Comparison of ENCODE assay signal across 20 cellular contexts in genomic region chr4:14155803-14156202, GRCh38.
"Had no signal": no experiment of that assay in that cellular context is flagged by ENCODE, and none has a peak within 500 bp of the region (broad histone marks: within the 10 kb centered on the region; RNA-seq: fewer than 3 reads in every experiment).

No MANE protein-coding gene starts in this region.

- DNase-seq: activated CD4-positive, alpha-beta T cell treated with anti-CD3 and anti-CD28 coated beads, Interleukin-2, amount 10 ng/mL, durations not matched to agents 7 days and 5 days; activated CD8-positive, alpha-beta T cell treated with anti-CD3 and anti-CD28 coated beads, Interleukin-2, amount 10 ng/mL, durations not matched to agents 7 days and 5 days; activated gamma-delta T cell; activated naive CD4-positive, alpha-beta T cell treated with anti-CD3 and anti-CD28 coated beads, Interleukin-2, amount 50 U/mL, for 16 hours; activated naive CD8-positive, alpha-beta T cell treated with anti-CD3 and anti-CD28 coated beads, Interleukin-2, amount 50 U/mL, for 24 hours; colonic mucosa; endodermal cell; esophagus squamous epithelium; heart right ventricle; stimulated activated CD4-positive, alpha-beta T cell treated with anti-CD3 and anti-CD28 coated beads, Interleukin-4, amount 100 ng/mL, for 4 hours; T-helper 2 cell had no signal

- ATAC-seq: activated CD4-positive, CD25-positive, alpha-beta regulatory T cell treated with anti-CD3 and anti-CD28 coated beads, Interleukin-2, amount 50 U/mL, for 24 hours; activated CD8-positive, alpha-beta T cell treated with anti-CD3 and anti-CD28 coated beads, Interleukin-2, amount 10 ng/mL, durations not matched to agents 7 days and 5 days; activated naive CD8-positive, alpha-beta T cell treated with anti-CD3 and anti-CD28 coated beads, Interleukin-2, amount 50 U/mL, for 24 hours; gastroesophageal sphincter; natural killer cell treated with Interleukin-12 subunit alpha and Interleukin-12 subunit beta and Interleukin-15 and Interleukin-18, amount 100 ng/mL, for 72 hours had no signal

- H3K4me3 ChIP-seq: colonic mucosa, esophagus squamous epithelium, gastroesophageal sphincter, heart right ventricle, lung, prostate gland, tibial nerve had no signal

- H3K36me3 ChIP-seq: colonic mucosa, esophagus squamous epithelium, gastroesophageal sphincter, heart right ventricle, prostate gland, tibial nerve had no signal

- H3K9me3 Mint-ChIP-seq: activated CD4-positive, alpha-beta T cell treated with anti-CD3 and anti-CD28 coated beads, Interleukin-2, amount 10 ng/mL, durations not matched to agents 7 days and 5 days; activated naive CD8-positive, alpha-beta T cell treated with anti-CD3 and anti-CD28 coated beads, Interleukin-2, amount 50 U/mL, for 24 hours; activated T-helper 1 cell treated with anti-CD3 and anti-CD28 coated beads, Interleukin-12 subunit alpha, Interleukin-12 subunit beta, Interleukin-2, Interleukin-4 antibody, amounts not matched to agents 30 ng/mL and 10 ng/mL and 1 ng/mL, durations not matched to agents 14 hours and 24 hours and 36 hours; endodermal cell; natural killer cell treated with Interleukin-12 subunit alpha and Interleukin-12 subunit beta and Interleukin-15 and Interleukin-18, amount 100 ng/mL, for 72 hours; stimulated activated naive CD8-positive, alpha-beta T cell treated with anti-CD3 and anti-CD28 coated beads, Interleukin-15, Interleukin-2, amounts not matched to agents 100 ng/mL and 50 ng/mL, for 24 hours had no signal

- H3K4me1 Mint-ChIP-seq: activated CD4-positive, alpha-beta T cell treated with anti-CD3 and anti-CD28 coated beads, Interleukin-2, amount 10 ng/mL, durations not matched to agents 7 days and 5 days; activated naive CD8-positive, alpha-beta T cell treated with anti-CD3 and anti-CD28 coated beads, Interleukin-2, amount 50 U/mL, for 24 hours had no signal

- H3K36me3 Mint-ChIP-seq: natural killer cell treated with Interleukin-12 subunit alpha and Interleukin-12 subunit beta and Interleukin-15 and Interleukin-18, amount 100 ng/mL, for 72 hours had no signal

- H3K27ac Mint-ChIP-seq: activated CD4-positive, alpha-beta T cell treated with anti-CD3 and anti-CD28 coated beads, Interleukin-2, amount 10 ng/mL, durations not matched to agents 7 days and 5 days; activated CD8-positive, alpha-beta T cell treated with anti-CD3 and anti-CD28 coated beads, Interleukin-2, amount 10 ng/mL, durations not matched to agents 7 days and 5 days; activated naive CD8-positive, alpha-beta T cell treated with anti-CD3 and anti-CD28 coated beads, Interleukin-2, amount 50 U/mL, for 24 hours; activated T-helper 1 cell treated with anti-CD3 and anti-CD28 coated beads, Interleukin-12 subunit alpha, Interleukin-12 subunit beta, Interleukin-2, Interleukin-4 antibody, amounts not matched to agents 30 ng/mL and 10 ng/mL and 1 ng/mL, durations not matched to agents 14 hours and 24 hours and 36 hours; endodermal cell; natural killer cell treated with Interleukin-12 subunit alpha and Interleukin-12 subunit beta and Interleukin-15 and Interleukin-18, amount 100 ng/mL, for 72 hours; stimulated activated naive CD8-positive, alpha-beta T cell treated with anti-CD3 and anti-CD28 coated beads, Interleukin-15, Interleukin-2, amounts not matched to agents 100 ng/mL and 50 ng/mL, for 24 hours had no signal

- H3K27me3 Mint-ChIP-seq: activated CD4-positive, alpha-beta T cell treated with anti-CD3 and anti-CD28 coated beads, Interleukin-2, amount 10 ng/mL, durations not matched to agents 7 days and 5 days had no signal

- H3K27me3 ChIP-seq: colonic mucosa, esophagus squamous epithelium, heart right ventricle, tibial nerve had no signal

- H3K27ac ChIP-seq: colonic mucosa, esophagus squamous epithelium, gastroesophageal sphincter, prostate gland, tibial nerve, VCaP had no signal

- H3K9me3 ChIP-seq: colonic mucosa, esophagus squamous epithelium, gastroesophageal sphincter, heart right ventricle, prostate gland, tibial nerve had no signal

- H3K4me1 ChIP-seq: colonic mucosa, esophagus squamous epithelium, gastroesophageal sphincter, prostate gland, tibial nerve had no signal

- H3K4me3 Mint-ChIP-seq: activated CD4-positive, alpha-beta T cell treated with anti-CD3 and anti-CD28 coated beads, Interleukin-2, amount 10 ng/mL, durations not matched to agents 7 days and 5 days; activated CD8-positive, alpha-beta T cell treated with anti-CD3 and anti-CD28 coated beads, Interleukin-2, amount 10 ng/mL, durations not matched to agents 7 days and 5 days; activated naive CD8-positive, alpha-beta T cell treated with anti-CD3 and anti-CD28 coated beads, Interleukin-2, amount 50 U/mL, for 24 hours; activated T-helper 1 cell treated with anti-CD3 and anti-CD28 coated beads, Interleukin-12 subunit alpha, Interleukin-12 subunit beta, Interleukin-2, Interleukin-4 antibody, amounts not matched to agents 30 ng/mL and 10 ng/mL and 1 ng/mL, durations not matched to agents 14 hours and 24 hours and 36 hours; endodermal cell; natural killer cell treated with Interleukin-12 subunit alpha and Interleukin-12 subunit beta and Interleukin-15 and Interleukin-18, amount 100 ng/mL, for 72 hours; stimulated activated naive CD8-positive, alpha-beta T cell treated with anti-CD3 and anti-CD28 coated beads, Interleukin-15, Interleukin-2, amounts not matched to agents 100 ng/mL and 50 ng/mL, for 24 hours had no signal
